ENCODE assay signal across 16 cellular contexts in the genomic region with DNA sequence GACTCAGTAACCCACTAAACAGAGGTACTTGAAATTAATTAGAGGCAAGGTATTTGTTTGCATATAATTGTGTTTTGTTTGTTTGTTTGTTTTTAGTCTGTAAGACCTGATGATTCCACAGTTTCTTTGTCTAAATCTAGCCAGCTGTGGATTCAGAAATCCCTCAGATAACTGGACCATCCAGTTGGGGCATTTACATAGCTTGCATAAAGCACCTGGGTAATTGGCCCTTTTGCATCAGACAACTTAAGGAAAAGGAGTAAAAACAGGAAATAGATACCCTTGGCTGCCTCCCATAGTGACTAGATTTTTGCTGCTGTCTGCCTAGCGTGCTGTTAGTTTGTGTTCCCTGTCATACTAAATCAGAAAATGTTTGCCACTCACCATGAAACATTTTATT. TPM values are rescaled to one million over a fixed set of nuclear protein-coding genes. Genes with fewer than 3 reads are reported as not detected.
DNase-seq lines count a peak whose midpoint lies in the region; ATAC-seq and TF ChIP-seq lines count a peak whose summit lies in the region.
"Had no signal": no experiment of that assay in that cellular context is flagged by ENCODE, and none has a peak within 500 bp of the region (broad histone marks: within the 10 kb centered on the region; RNA-seq: fewer than 3 reads in every experiment).

No MANE protein-coding gene starts in this region.

- TF ChIP-seq CTCF in WTC11 (IDR thresholded peaks at IDR 0.05) = no peak

- H3K36me3 Mint-ChIP-seq in WTC11 = no peaks in the 10 kb centered on the region
- H3K36me3 Mint-ChIP-seq: CD4-positive, alpha-beta memory T cell had no signal

- CTCF ChIA-PET in WTC11 (lab: Charles Lee) = no interaction called here

- peak; percentile 0 for DNase-seq in NCI-H1105 (lab: John Stamatoyannopoulos, UW)
- no peak for DNase-seq in WTC11 (ENCODE audit: low spot score)
- no peak for DNase-seq in stimulated activated naive CD4-positive, alpha-beta T cell treated with Interleukin-2 at 50 U/mL for 16 hours (lab: John Stamatoyannopoulos, UW)
- DNase-seq in mucosa of gallbladder (ENCODE audit: low spot score) = no peak
- no peak for DNase-seq in RKO (ENCODE audit: low spot score)
- DNase-seq: BE2C; CD4-positive, alpha-beta memory T cell; DND-41; GDM1; H7 had no signal

- no peaks in the 10 kb centered on the region for H3K27me3 Mint-ChIP-seq in WTC11 (ENCODE audit: low read depth)
- H3K27me3 Mint-ChIP-seq: CD4-positive, alpha-beta memory T cell had no signal

- H3K27ac Mint-ChIP-seq in WTC11 = peak overlapping the region; percentile 76; the same call in 1 of the 2 replicates
- H3K27ac Mint-ChIP-seq: CD4-positive, alpha-beta memory T cell had no signal

- H3K36me3 ChIP-seq in HUES48 (ENCODE audit: control insufficient read depth, insufficient read depth, low read length) = no peaks in the 10 kb centered on the region
- no peaks in the 10 kb centered on the region for H3K36me3 ChIP-seq in neuron (ENCODE audit: insufficient read depth, low read length)
- H3K36me3 ChIP-seq: BE2C had no signal

- H2AFZ ChIP-seq in neuron (ENCODE audit: low read depth, low read length) = peak overlapping the region; percentile 8

- H3K4me3 ChIP-seq in HUES48 (ENCODE audit: low read depth, low read length) (no peak overlapping the region), neuron (ENCODE audit: low read length) (no peak overlapping the region)
- H3K4me3 ChIP-seq: A549 had no signal

- H3K9me3 Mint-ChIP-seq in WTC11 = no peaks in the 10 kb centered on the region

- POLR2A ChIA-PET in WTC11 (lab: Charles Lee) = no interaction called here

- H3K9ac ChIP-seq in HUES48 (ENCODE audit: low read depth, low read length) = peak overlapping the region; percentile 8; the same call in 1 of the 2 replicates

- H3K27ac ChIP-seq in HUES48 (ENCODE audit: low read depth, low read length) = peak overlapping the region; percentile 1
- H3K27ac ChIP-seq: A549, C4-2B had no signal

- no peaks in the 10 kb centered on the region for H3K27me3 ChIP-seq in HUES48 (ENCODE audit: control insufficient read depth, insufficient read depth, low read length)
- no peaks in the 10 kb centered on the region for H3K27me3 ChIP-seq in neuron (ENCODE audit: insufficient read depth, low read length)
- H3K27me3 ChIP-seq: BE2C had no signal

- H3K9me3 ChIP-seq in HUES48 (ENCODE audit: control insufficient read depth, insufficient read depth, low read length) = no peaks in the 10 kb centered on the region
- H3K9me3 ChIP-seq in neuron (ENCODE audit: low read length) = no peaks in the 10 kb centered on the region
- H3K9me3 ChIP-seq: A549, BE2C had no signal

- H3K4me1 ChIP-seq in HUES48 (ENCODE audit: control insufficient read depth, insufficient read depth, low read length) (peaks cover 15% of the 10 kb centered on the region), neuron (ENCODE audit: insufficient read depth, low read length) (peaks cover 19% of the 10 kb centered on the region)
- H3K4me1 ChIP-seq: A549, BE2C had no signal

- H3K4me1 Mint-ChIP-seq in WTC11 = peaks cover 17% of the 10 kb centered on the region
- H3K4me1 Mint-ChIP-seq: CD4-positive, alpha-beta memory T cell had no signal

- ATAC-seq in WTC11 = peak; percentile 83
- ATAC-seq: A549, HepG2 had no signal

- no peak overlapping the region for H3K4me3 Mint-ChIP-seq in WTC11
- H3K4me3 Mint-ChIP-seq: CD4-positive, alpha-beta memory T cell had no signal

TF ChIP-seq in WTC11, 78 proteins besides CTCF, POLR2A, EP300 and RAD21:
- TF ChIP-seq SMAD3 (CRISPR knock-in tag; IDR thresholded peaks at IDR 0.05; ENCODE audit: borderline replicate concordance) (no peak), JAZF1 (CRISPR knock-in tag; IDR thresholded peaks at IDR 0.05) (no peak), ZBTB21 (CRISPR knock-in tag; IDR thresholded peaks at IDR 0.05; ENCODE audit: borderline replicate concordance) (no peak), HMGA2 (CRISPR knock-in tag; IDR thresholded peaks at IDR 0.05) (no peak), FOXP1 (CRISPR knock-in tag; IDR thresholded peaks at IDR 0.05; ENCODE audit: borderline replicate concordance) (no peak), NR2C2 (CRISPR knock-in tag; IDR thresholded peaks at IDR 0.05) (no peak)

RNA-seq across cellular contexts. Expression of gene XIRP2, which starts 46.6 kb away (rescaled TPM):
- total RNA-seq in WTC11 (2021) (0.32 to 0.87 TPM (median 0.69 TPM) in 3 replicates), mucosa of gallbladder (0.06 TPM)
- total RNA-seq: CD4-positive, alpha-beta memory T cell; H7; HT-29 had no signal
